1 cellular context compared by ENCODE assay signal in the genomic region with DNA sequence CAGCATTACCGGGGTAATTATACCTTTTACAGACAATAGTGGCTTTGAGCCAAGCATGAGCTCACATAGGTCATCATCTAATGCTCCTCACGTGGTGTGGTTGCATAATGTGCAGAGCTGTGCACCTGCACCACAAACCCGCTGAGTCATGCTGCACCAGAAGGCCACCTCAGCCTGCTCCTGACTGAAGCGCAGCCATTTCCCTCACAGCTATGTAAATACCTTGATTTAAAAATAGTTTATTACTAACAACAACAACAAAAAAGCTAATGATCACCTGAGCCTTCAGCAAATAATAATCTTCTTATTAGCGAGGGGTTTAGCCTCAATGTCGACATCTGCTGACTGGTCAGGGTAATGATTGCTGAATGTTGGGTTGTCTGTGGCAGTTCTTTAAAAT.
TF ChIP-seq lines count a peak whose summit lies in the region.

No MANE protein-coding gene starts in this region.

TF ChIP-seq in GM12878, 131 proteins besides CTCF, POLR2A, EP300 and RAD21 (continued from another document):
- TF ChIP-seq, protein P1, sequence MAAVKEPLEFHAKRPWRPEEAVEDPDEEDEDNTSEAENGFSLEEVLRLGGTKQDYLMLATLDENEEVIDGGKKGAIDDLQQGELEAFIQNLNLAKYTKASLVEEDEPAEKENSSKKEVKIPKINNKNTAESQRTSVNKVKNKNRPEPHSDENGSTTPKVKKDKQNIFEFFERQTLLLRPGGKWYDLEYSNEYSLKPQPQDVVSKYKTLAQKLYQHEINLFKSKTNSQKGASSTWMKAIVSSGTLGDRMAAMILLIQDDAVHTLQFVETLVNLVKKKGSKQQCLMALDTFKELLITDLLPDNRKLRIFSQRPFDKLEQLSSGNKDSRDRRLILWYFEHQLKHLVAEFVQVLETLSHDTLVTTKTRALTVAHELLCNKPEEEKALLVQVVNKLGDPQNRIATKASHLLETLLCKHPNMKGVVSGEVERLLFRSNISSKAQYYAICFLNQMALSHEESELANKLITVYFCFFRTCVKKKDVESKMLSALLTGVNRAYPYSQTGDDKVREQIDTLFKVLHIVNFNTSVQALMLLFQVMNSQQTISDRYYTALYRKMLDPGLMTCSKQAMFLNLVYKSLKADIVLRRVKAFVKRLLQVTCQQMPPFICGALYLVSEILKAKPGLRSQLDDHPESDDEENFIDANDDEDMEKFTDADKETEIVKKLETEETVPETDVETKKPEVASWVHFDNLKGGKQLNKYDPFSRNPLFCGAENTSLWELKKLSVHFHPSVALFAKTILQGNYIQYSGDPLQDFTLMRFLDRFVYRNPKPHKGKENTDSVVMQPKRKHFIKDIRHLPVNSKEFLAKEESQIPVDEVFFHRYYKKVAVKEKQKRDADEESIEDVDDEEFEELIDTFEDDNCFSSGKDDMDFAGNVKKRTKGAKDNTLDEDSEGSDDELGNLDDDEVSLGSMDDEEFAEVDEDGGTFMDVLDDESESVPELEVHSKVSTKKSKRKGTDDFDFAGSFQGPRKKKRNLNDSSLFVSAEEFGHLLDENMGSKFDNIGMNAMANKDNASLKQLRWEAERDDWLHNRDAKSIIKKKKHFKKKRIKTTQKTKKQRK (IDR thresholded peaks at IDR 0.05; ENCODE audit: low read depth, low read length) = 0 out of 2 replicates have a peak, but pooled peaks have one; percentile 42
- peak; percentile 91; the same call in 1 of the 2 replicates for TF ChIP-seq CBX5 (IDR thresholded peaks at IDR 0.05; ENCODE audit: low read depth)
